ENCODE assay signal across 1 cellular context in the genomic region with DNA sequence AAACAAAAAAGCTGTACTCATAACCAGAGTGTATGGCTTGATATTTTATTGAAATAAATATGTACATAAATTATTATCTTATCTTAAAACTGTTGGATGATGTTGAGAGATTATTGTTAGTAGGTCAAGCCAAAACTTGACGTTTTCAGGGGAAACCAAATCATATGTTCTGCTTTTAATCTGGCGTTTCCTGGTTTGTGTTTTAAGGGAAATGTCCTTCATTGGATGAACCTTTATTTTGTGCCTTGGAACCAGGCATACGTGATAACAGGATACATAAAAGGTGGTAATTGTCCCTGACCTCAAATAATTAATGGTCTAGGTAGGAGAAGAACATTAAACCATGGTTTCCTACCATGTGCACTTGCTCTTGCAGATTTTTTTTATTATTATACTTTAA.
TF ChIP-seq lines count a peak whose summit lies in the region.

No MANE protein-coding gene starts in this region.

TF ChIP-seq in neural cell, 6 proteins besides CTCF, POLR2A, EP300 and RAD21:
- TF ChIP-seq TAF1 (IDR thresholded peaks at IDR 0.05; ENCODE audit: low read depth) (no peak), MXI1 (conservative IDR thresholded peaks at IDR 0.05; ENCODE audit: poor library complexity, severe bottlenecking) (no peak), EZH2 (IDR thresholded peaks at IDR 0.05; ENCODE audit: borderline replicate concordance, insufficient read depth, low read length, poor library complexity, severe bottlenecking) (no peak), POLR2AphosphoS5 (IDR thresholded peaks at IDR 0.05) (no peak), SMC3 (conservative IDR thresholded peaks at IDR 0.05; ENCODE audit: poor library complexity) (no peak)
- TF ChIP-seq, protein P1, sequence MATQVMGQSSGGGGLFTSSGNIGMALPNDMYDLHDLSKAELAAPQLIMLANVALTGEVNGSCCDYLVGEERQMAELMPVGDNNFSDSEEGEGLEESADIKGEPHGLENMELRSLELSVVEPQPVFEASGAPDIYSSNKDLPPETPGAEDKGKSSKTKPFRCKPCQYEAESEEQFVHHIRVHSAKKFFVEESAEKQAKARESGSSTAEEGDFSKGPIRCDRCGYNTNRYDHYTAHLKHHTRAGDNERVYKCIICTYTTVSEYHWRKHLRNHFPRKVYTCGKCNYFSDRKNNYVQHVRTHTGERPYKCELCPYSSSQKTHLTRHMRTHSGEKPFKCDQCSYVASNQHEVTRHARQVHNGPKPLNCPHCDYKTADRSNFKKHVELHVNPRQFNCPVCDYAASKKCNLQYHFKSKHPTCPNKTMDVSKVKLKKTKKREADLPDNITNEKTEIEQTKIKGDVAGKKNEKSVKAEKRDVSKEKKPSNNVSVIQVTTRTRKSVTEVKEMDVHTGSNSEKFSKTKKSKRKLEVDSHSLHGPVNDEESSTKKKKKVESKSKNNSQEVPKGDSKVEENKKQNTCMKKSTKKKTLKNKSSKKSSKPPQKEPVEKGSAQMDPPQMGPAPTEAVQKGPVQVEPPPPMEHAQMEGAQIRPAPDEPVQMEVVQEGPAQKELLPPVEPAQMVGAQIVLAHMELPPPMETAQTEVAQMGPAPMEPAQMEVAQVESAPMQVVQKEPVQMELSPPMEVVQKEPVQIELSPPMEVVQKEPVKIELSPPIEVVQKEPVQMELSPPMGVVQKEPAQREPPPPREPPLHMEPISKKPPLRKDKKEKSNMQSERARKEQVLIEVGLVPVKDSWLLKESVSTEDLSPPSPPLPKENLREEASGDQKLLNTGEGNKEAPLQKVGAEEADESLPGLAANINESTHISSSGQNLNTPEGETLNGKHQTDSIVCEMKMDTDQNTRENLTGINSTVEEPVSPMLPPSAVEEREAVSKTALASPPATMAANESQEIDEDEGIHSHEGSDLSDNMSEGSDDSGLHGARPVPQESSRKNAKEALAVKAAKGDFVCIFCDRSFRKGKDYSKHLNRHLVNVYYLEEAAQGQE (IDR thresholded peaks at IDR 0.05; ENCODE audit: borderline replicate concordance): no peak
